8 cellular contexts compared by ENCODE assay signal in genomic region chr20:50120935-50121693, GRCh38. TPM values are rescaled to one million over a fixed set of nuclear protein-coding genes. Genes with fewer than 3 reads are reported as not detected.
DNase-seq lines count a peak whose midpoint lies in the region; ATAC-seq and TF ChIP-seq lines count a peak whose summit lies in the region.

No MANE protein-coding gene starts in this region.

- no peak for DNase-seq in AG09319 (ENCODE audit: extremely low read depth, low read depth)
- DNase-seq in H4 (ENCODE audit: low spot score) = peak; percentile 55
- peak; percentile 60 for DNase-seq in NCI-H345 treated with DMSO at 0.1 percent for 48 hours (lab: John Stamatoyannopoulos, UW; ENCODE audit: unreplicated experiment)
- peak; percentile 59 for DNase-seq in activated CD4-positive, alpha-beta T cell treated with anti-CD3 and anti-CD28 coated beads for 1 hour
- DNase-seq in colonic mucosa = peak; percentile 60
- DNase-seq in lower lobe of right lung = peak; percentile 63
- peak; percentile 30 for DNase-seq in stimulated activated CD8-positive, alpha-beta memory T cell treated with anti-CD3 and anti-CD28 coated beads, Interleukin-15, amount 100 ng/mL, for 1 hour (ENCODE audit: low read depth)

- intact Hi-C loops in colonic mucosa (cut with DNase I) (loop anchor here (2.0 kb wide), 1 partner anchor 50 kb away; no protein-coding TSS in a partner anchor), lower lobe of right lung (cut with DNase I) (no loop called here)

- no peaks in the 10 kb centered on the region for H3K9me3 ChIP-seq in colonic mucosa
- H3K9me3 ChIP-seq in lower lobe of right lung = no peaks in the 10 kb centered on the region

- peak overlapping the region in 1 of 2 donors; percentile 38 for H3K9ac ChIP-seq in colonic mucosa (ENCODE audit: low read depth in 2 of 2, low read length in 2 of 2)

- ATAC-seq in lower lobe of right lung = peak; percentile 84 to 90
- no peak for ATAC-seq in GM21360 (IDR thresholded peaks at IDR 0.05; ENCODE audit: unreplicated experiment)

- peak; percentile 85 for TF ChIP-seq CTCF in AG09319 (IDR thresholded peaks at IDR 0.05; ENCODE audit: low read depth, low read length)
- TF ChIP-seq CTCF in colonic mucosa (IDR thresholded peaks at IDR 0.05) = peak; percentile 74
- TF ChIP-seq CTCF in lower lobe of right lung (IDR thresholded peaks at IDR 0.05) = peak; percentile 84

- H3K4me1 ChIP-seq in colonic mucosa (no peaks in the 10 kb centered on the region), lower lobe of right lung (peaks cover 14% of the 10 kb centered on the region)

- H3K27me3 ChIP-seq in colonic mucosa = no peaks in the 10 kb centered on the region
- H3K27me3 ChIP-seq in lower lobe of right lung (ENCODE audit: low read depth) = no peaks in the 10 kb centered on the region

- H3K27ac ChIP-seq in colonic mucosa (no peak overlapping the region), lower lobe of right lung (peak overlapping the region; percentile 15)

- H3K4me3 ChIP-seq in colonic mucosa (no peak overlapping the region), lower lobe of right lung (no peak overlapping the region)

- H3K36me3 ChIP-seq in colonic mucosa = peaks cover 4% of the 10 kb centered on the region
- peaks cover 30% of the 10 kb centered on the region for H3K36me3 ChIP-seq in lower lobe of right lung

RNA-seq across cellular contexts. Expression of gene UBE2V1, which starts 8.2 kb away (rescaled TPM):
- 28.9 and 81.7 TPM in 2 replicates for total RNA-seq in H4 (2014; rRNA removed; shearing (Covaris generic))
- total RNA-seq in colonic mucosa (10 to 100 TPM; 77.1 to 83.5 TPM), lower lobe of right lung (83.4 TPM)

RNA-seq across cellular contexts. Expression of gene PEDS1, which starts 32.4 kb away (rescaled TPM):
- total RNA-seq in H4 (2014; rRNA removed; shearing (Covaris generic)) = 26.9 and 30.3 TPM in 2 replicates
- total RNA-seq in colonic mucosa (10 to 100 TPM; 23.1 to 29.1 TPM), lower lobe of right lung (27.8 TPM)
